16 cellular contexts compared by ENCODE assay signal in the genomic region with DNA sequence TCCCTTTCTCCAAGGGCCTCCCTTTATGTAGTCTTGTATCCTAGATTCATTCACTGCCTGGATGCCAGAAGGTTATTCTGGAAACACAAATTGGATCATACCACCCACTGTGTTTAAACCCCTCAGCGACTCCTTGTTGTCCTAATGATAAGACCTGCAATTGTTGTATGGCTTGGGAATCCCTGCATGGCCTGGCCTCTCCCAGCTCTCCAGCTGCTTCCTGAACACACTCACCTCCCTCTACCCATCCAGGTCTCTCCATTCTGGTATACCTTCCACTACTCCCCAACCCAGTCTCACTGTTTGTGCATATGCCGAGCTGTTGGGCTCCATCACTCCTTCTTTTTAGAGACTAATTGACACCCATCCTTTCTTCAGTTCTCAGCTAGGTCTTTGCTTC.
DNase-seq lines count a peak whose midpoint lies in the region; TF ChIP-seq lines count a peak whose summit lies in the region.
"Had no signal": no experiment of that assay in that cellular context is flagged by ENCODE, and none has a peak within 500 bp of the region (broad histone marks: within the 10 kb centered on the region; RNA-seq: fewer than 3 reads in every experiment).

No MANE protein-coding gene starts in this region.

- DNase-seq in NCI-H2029 treated with DMSO at 0.1 percent for 48 hours (lab: John Stamatoyannopoulos, UW) (peak; percentile 11), NCI-H2029 (lab: John Stamatoyannopoulos, UW) (no peak), DMS153 (lab: John Stamatoyannopoulos, UW) (peak; percentile 83), NCI-H146 (lab: John Stamatoyannopoulos, UW) (peak; percentile 86), NCI-H748 (lab: John Stamatoyannopoulos, UW; ENCODE audit: unreplicated experiment) (peak; percentile 89), amygdala (lab: John Stamatoyannopoulos, UW) (no peak), BE2C (no peak)
- DNase-seq in stimulated activated naive CD4-positive, alpha-beta T cell (lab: John Stamatoyannopoulos, UW): no peak
- DNase-seq: Caco-2; CD4-positive, CD25-positive, alpha-beta regulatory T cell; HCEC 1CT; NCI-H2107; NCI-H446 treated with DMSO at 0.1 percent for 48 hours had no signal

- H3K36me3 ChIP-seq in BE2C: no peaks in the 10 kb centered on the region

- no peaks in the 10 kb centered on the region for H3K27me3 ChIP-seq in BE2C

- H3K4me1 ChIP-seq in BE2C: no peaks in the 10 kb centered on the region
- H3K4me1 ChIP-seq: Caco-2 had no signal

- H3K4me3 ChIP-seq in BE2C (ENCODE audit: low read depth, low read length): no peak overlapping the region
- H3K4me3 ChIP-seq: GM23338, K562, SK-N-MC had no signal

- TF ChIP-seq CTCF in BE2C (IDR thresholded peaks at IDR 0.05; ENCODE audit: low read depth, low read length): no peak

- no peaks in the 10 kb centered on the region for H3K9me3 ChIP-seq in BE2C
- H3K9me3 ChIP-seq: Caco-2 had no signal

Comparison
In these comparisons a context has a peak if more than half of its experiments do, and no peak if none do; other contexts are left out.
1. DNase-seq: peak in NCI-H2029 treated with DMSO at 0.1 percent for 48 hours (single experiment), DMS153 (single experiment), NCI-H146 (single experiment) and NCI-H748 (single experiment); none in NCI-H2029 (single experiment), amygdala (0 of 56), stimulated activated naive CD4-positive, alpha-beta T cell (0 of 6) and BE2C (single experiment).